Comparison of ENCODE assay signal across 1 cellular context in the genomic region with DNA sequence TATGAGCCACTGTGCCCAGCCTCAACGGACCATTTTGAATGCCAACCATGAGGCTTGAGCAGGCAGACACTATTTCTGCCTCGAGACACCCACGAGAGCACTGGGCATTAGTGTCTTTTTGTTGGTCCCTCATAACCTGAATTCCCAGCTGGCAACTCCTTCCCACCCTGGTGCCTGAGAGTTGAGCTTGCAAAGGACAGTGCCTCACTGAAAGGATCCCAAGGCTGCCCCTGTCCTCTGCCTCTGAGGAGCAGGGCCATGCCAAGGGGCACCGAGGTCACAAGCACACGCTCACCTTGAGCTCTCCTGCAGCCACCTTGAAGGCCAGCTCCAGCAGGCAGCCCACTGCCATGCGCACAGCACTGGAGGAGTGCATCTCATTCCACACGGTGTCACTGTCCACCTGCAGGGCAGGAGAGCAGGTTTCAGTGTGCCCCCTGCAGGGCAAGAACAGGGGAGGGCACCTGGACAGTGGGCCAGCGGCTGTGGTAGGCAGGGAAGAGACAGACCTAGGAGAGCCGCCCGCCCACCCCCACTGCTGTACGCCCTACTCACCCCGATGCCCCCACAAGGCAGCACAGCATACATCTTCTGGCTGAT.
TF ChIP-seq lines count a peak whose summit lies in the region.

No MANE protein-coding gene starts in this region.

TF ChIP-seq in HepG2, 621 proteins besides CTCF, POLR2A, EP300 and RAD21 (continued from another document and continues in another):
- TF ChIP-seq ZNF782 (CRISPR knock-in tag; IDR thresholded peaks at IDR 0.05; ENCODE audit: borderline replicate concordance) (no peak; the same call in 1 of the 2 replicates), ELF3 (CRISPR knock-in tag; IDR thresholded peaks at IDR 0.05) (no peak), ZNF350 (CRISPR knock-in tag; IDR thresholded peaks at IDR 0.05; ENCODE audit: borderline replicate concordance, low read depth) (no peak), HES4 (CRISPR knock-in tag; IDR thresholded peaks at IDR 0.05; ENCODE audit: borderline replicate concordance) (no peak), ZBTB8A (CRISPR knock-in tag; IDR thresholded peaks at IDR 0.05; ENCODE audit: borderline replicate concordance, low read depth) (no peak), ZNF292 (CRISPR knock-in tag; IDR thresholded peaks at IDR 0.05; ENCODE audit: borderline replicate concordance, low read depth) (no peak), HMGA1 (CRISPR knock-in tag; conservative IDR thresholded peaks at IDR 0.05) (no peak), ZNF232 (CRISPR knock-in tag; IDR thresholded peaks at IDR 0.05; ENCODE audit: borderline replicate concordance) (no peak), ZNF503 (CRISPR knock-in tag; IDR thresholded peaks at IDR 0.05) (no peak), RBM22 (optimal IDR thresholded peaks at IDR 0.05; ENCODE audit: low read length) (no peak), NCOA2 (CRISPR knock-in tag; IDR thresholded peaks at IDR 0.05) (no peak), XBP1 (CRISPR knock-in tag; IDR thresholded peaks at IDR 0.05) (no peak), ASH2L (IDR thresholded peaks at IDR 0.05; ENCODE audit: insufficient read length, low read depth, low read length) (no peak), KLF16 (CRISPR knock-in tag; IDR thresholded peaks at IDR 0.05) (no peak), ZNF3 (CRISPR knock-in tag; IDR thresholded peaks at IDR 0.05) (no peak), ZFP36L2 (CRISPR knock-in tag; IDR thresholded peaks at IDR 0.05) (no peak), ZNF569 (CRISPR knock-in tag; IDR thresholded peaks at IDR 0.05; ENCODE audit: borderline replicate concordance) (no peak), JARID2 (CRISPR knock-in tag; IDR thresholded peaks at IDR 0.05; ENCODE audit: insufficient replicate concordance) (no peak), KLF9 (CRISPR knock-in tag; IDR thresholded peaks at IDR 0.05; ENCODE audit: low read depth) (no peak), SP140L (CRISPR knock-in tag; IDR thresholded peaks at IDR 0.05; ENCODE audit: borderline replicate concordance) (no peak), KDM5A (IDR thresholded peaks at IDR 0.05; ENCODE audit: borderline replicate concordance, low read length) (no peak), ZNF670 (CRISPR knock-in tag; IDR thresholded peaks at IDR 0.05; ENCODE audit: borderline replicate concordance) (no peak), AGO2 (optimal IDR thresholded peaks at IDR 0.05; ENCODE audit: low read depth, low read length) (no peak), FOXO1 (CRISPR knock-in tag; IDR thresholded peaks at IDR 0.05) (peak; percentile 72), RELA (CRISPR knock-in tag; IDR thresholded peaks at IDR 0.05) (no peak), PHF21A (CRISPR knock-in tag; IDR thresholded peaks at IDR 0.05) (no peak), CC2D1A (CRISPR knock-in tag; IDR thresholded peaks at IDR 0.05) (no peak)
- TF ChIP-seq, protein P1, sequence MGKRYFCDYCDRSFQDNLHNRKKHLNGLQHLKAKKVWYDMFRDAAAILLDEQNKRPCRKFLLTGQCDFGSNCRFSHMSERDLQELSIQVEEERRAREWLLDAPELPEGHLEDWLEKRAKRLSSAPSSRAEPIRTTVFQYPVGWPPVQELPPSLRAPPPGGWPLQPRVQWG (CRISPR knock-in tag; IDR thresholded peaks at IDR 0.05; ENCODE audit: borderline replicate concordance, low read depth): no peak
- TF ChIP-seq, protein P2, sequence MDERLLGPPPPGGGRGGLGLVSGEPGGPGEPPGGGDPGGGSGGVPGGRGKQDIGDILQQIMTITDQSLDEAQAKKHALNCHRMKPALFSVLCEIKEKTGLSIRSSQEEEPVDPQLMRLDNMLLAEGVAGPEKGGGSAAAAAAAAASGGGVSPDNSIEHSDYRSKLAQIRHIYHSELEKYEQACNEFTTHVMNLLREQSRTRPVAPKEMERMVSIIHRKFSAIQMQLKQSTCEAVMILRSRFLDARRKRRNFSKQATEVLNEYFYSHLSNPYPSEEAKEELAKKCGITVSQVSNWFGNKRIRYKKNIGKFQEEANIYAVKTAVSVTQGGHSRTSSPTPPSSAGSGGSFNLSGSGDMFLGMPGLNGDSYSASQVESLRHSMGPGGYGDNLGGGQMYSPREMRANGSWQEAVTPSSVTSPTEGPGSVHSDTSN (CRISPR knock-in tag; IDR thresholded peaks at IDR 0.05): no peak
- TF ChIP-seq, protein P3, sequence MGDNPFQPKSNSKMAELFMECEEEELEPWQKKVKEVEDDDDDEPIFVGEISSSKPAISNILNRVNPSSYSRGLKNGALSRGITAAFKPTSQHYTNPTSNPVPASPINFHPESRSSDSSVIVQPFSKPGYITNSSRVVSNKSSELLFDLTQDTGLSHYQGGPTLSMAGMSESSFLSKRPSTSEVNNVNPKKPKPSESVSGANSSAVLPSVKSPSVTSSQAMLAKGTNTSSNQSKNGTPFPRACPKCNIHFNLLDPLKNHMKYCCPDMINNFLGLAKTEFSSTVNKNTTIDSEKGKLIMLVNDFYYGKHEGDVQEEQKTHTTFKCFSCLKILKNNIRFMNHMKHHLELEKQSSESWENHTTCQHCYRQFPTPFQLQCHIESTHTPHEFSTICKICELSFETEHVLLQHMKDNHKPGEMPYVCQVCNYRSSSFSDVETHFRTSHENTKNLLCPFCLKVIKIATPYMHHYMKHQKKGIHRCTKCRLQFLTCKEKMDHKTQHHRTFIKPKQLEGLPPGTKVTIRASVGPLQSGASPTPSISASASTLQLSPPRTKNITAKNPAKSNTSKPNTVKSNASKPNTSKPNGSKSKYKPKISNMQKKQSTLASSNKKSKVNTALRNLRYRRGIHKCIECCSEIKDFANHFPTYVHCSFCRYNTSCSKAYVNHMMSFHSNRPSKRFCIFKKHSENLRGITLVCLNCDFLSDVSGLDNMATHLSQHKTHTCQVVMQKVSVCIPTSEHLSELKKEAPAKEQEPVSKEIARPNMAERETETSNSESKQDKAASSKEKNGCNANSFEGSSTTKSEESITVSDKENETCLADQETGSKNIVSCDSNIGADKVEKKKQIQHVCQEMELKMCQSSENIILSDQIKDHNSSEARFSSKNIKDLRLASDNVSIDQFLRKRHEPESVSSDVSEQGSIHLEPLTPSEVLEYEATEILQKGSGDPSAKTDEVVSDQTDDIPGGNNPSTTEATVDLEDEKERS (CRISPR knock-in tag; IDR thresholded peaks at IDR 0.05): no peak
- TF ChIP-seq, protein P4, sequence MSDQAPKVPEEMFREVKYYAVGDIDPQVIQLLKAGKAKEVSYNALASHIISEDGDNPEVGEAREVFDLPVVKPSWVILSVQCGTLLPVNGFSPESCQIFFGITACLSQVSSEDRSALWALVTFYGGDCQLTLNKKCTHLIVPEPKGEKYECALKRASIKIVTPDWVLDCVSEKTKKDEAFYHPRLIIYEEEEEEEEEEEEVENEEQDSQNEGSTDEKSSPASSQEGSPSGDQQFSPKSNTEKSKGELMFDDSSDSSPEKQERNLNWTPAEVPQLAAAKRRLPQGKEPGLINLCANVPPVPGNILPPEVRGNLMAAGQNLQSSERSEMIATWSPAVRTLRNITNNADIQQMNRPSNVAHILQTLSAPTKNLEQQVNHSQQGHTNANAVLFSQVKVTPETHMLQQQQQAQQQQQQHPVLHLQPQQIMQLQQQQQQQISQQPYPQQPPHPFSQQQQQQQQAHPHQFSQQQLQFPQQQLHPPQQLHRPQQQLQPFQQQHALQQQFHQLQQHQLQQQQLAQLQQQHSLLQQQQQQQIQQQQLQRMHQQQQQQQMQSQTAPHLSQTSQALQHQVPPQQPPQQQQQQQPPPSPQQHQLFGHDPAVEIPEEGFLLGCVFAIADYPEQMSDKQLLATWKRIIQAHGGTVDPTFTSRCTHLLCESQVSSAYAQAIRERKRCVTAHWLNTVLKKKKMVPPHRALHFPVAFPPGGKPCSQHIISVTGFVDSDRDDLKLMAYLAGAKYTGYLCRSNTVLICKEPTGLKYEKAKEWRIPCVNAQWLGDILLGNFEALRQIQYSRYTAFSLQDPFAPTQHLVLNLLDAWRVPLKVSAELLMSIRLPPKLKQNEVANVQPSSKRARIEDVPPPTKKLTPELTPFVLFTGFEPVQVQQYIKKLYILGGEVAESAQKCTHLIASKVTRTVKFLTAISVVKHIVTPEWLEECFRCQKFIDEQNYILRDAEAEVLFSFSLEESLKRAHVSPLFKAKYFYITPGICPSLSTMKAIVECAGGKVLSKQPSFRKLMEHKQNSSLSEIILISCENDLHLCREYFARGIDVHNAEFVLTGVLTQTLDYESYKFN (CRISPR knock-in tag; conservative IDR thresholded peaks at IDR 0.05): no peak
- TF ChIP-seq, protein P5, sequence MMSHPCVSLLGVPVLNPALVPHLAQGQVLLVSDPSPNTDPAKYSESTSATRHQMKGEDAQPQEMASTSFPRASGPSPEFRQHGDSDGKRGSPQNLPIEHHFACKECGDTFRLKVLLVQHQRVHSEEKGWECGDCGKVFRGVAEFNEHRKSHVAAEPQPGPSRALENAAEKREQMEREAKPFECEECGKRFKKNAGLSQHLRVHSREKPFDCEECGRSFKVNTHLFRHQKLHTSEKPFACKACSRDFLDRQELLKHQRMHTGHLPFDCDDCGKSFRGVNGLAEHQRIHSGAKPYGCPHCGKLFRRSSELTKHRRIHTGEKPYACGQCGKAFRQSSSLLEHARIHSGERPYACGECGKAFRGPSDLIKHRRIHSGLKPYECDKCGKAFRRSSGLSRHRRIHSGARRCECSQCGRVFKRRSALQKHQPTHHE (CRISPR knock-in tag; IDR thresholded peaks at IDR 0.05; ENCODE audit: borderline replicate concordance): no peak
- TF ChIP-seq, protein P6, sequence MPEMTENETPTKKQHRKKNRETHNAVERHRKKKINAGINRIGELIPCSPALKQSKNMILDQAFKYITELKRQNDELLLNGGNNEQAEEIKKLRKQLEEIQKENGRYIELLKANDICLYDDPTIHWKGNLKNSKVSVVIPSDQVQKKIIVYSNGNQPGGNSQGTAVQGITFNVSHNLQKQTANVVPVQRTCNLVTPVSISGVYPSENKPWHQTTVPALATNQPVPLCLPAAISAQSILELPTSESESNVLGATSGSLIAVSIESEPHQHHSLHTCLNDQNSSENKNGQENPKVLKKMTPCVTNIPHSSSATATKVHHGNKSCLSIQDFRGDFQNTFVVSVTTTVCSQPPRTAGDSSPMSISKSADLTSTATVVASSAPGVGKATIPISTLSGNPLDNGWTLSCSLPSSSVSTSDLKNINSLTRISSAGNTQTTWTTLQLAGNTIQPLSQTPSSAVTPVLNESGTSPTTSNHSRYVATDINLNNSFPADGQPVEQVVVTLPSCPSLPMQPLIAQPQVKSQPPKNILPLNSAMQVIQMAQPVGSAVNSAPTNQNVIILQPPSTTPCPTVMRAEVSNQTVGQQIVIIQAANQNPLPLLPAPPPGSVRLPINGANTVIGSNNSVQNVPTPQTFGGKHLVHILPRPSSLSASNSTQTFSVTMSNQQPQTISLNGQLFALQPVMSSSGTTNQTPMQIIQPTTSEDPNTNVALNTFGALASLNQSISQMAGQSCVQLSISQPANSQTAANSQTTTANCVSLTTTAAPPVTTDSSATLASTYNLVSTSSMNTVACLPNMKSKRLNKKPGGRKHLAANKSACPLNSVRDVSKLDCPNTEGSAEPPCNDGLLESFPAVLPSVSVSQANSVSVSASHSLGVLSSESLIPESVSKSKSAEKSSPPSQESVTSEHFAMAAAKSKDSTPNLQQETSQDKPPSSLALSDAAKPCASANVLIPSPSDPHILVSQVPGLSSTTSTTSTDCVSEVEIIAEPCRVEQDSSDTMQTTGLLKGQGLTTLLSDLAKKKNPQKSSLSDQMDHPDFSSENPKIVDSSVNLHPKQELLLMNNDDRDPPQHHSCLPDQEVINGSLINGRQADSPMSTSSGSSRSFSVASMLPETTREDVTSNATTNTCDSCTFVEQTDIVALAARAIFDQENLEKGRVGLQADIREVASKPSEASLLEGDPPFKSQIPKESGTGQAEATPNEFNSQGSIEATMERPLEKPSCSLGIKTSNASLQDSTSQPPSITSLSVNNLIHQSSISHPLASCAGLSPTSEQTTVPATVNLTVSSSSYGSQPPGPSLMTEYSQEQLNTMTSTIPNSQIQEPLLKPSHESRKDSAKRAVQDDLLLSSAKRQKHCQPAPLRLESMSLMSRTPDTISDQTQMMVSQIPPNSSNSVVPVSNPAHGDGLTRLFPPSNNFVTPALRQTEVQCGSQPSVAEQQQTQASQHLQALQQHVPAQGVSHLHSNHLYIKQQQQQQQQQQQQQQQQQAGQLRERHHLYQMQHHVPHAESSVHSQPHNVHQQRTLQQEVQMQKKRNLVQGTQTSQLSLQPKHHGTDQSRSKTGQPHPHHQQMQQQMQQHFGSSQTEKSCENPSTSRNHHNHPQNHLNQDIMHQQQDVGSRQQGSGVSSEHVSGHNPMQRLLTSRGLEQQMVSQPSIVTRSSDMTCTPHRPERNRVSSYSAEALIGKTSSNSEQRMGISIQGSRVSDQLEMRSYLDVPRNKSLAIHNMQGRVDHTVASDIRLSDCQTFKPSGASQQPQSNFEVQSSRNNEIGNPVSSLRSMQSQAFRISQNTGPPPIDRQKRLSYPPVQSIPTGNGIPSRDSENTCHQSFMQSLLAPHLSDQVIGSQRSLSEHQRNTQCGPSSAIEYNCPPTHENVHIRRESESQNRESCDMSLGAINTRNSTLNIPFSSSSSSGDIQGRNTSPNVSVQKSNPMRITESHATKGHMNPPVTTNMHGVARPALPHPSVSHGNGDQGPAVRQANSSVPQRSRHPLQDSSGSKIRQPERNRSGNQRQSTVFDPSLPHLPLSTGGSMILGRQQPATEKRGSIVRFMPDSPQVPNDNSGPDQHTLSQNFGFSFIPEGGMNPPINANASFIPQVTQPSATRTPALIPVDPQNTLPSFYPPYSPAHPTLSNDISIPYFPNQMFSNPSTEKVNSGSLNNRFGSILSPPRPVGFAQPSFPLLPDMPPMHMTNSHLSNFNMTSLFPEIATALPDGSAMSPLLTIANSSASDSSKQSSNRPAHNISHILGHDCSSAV (CRISPR knock-in tag; IDR thresholded peaks at IDR 0.05; ENCODE audit: borderline replicate concordance): no peak
- TF ChIP-seq, protein P7, sequence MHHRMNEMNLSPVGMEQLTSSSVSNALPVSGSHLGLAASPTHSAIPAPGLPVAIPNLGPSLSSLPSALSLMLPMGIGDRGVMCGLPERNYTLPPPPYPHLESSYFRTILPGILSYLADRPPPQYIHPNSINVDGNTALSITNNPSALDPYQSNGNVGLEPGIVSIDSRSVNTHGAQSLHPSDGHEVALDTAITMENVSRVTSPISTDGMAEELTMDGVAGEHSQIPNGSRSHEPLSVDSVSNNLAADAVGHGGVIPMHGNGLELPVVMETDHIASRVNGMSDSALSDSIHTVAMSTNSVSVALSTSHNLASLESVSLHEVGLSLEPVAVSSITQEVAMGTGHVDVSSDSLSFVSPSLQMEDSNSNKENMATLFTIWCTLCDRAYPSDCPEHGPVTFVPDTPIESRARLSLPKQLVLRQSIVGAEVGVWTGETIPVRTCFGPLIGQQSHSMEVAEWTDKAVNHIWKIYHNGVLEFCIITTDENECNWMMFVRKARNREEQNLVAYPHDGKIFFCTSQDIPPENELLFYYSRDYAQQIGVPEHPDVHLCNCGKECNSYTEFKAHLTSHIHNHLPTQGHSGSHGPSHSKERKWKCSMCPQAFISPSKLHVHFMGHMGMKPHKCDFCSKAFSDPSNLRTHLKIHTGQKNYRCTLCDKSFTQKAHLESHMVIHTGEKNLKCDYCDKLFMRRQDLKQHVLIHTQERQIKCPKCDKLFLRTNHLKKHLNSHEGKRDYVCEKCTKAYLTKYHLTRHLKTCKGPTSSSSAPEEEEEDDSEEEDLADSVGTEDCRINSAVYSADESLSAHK (CRISPR knock-in tag; IDR thresholded peaks at IDR 0.05; ENCODE audit: borderline replicate concordance): 0 out of 2 replicates have a peak, but pooled peaks have one; percentile 61
